Comparison of ENCODE assay signal across 17 cellular contexts in the genomic region with DNA sequence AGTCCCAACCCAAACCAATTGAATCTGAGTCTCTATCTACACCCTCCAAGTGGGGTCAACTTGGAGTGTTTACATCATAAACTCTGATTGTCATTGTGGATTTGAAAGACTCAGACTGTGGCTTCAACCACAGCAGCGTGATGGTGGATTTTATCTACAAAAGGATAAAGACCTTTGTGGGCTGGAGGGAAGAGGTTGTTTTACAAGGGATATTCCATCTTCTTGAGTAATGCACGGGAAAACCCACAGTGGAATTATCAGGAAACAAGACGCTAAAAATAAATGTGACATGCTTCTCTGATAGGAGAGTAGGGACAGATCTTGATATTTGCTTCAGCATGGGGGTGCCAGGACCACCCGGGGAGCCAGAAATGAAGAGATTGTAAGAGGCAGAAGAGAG.
"Had no signal": no experiment of that assay in that cellular context is flagged by ENCODE, and none has a peak within 500 bp of the region (broad histone marks: within the 10 kb centered on the region; RNA-seq: fewer than 3 reads in every experiment).

No MANE protein-coding gene starts in this region.

- DNase-seq: activated CD4-positive, CD25-positive, alpha-beta regulatory T cell treated with anti-CD3 and anti-CD28 coated beads, Interleukin-2, amount 50 U/mL, for 72 hours; activated naive CD4-positive, alpha-beta T cell treated with Interleukin-2 at 50 U/mL for 16 hours; activated naive CD8-positive, alpha-beta T cell treated with anti-CD3 and anti-CD28 coated beads, Interleukin-2, amount 50 U/mL, for 24 hours; central memory CD4-positive, alpha-beta T cell; colonic mucosa; hypothalamus; kidney; left lung; natural killer cell; nucleus accumbens; spleen; T-cell; T1000 had no signal

- H3K4me1 Mint-ChIP-seq: activated T-helper 17 cell treated with anti-CD3 and anti-CD28 coated beads, Interleukin-2, amount 50 U/mL, for 72 hours; natural killer cell; T-cell had no signal

- H3K27ac ChIP-seq: ascending aorta, colonic mucosa, left lung, spleen, thoracic aorta had no signal

- H3K9me3 ChIP-seq: ascending aorta, colonic mucosa, left lung, thoracic aorta had no signal

- H3K4me3 Mint-ChIP-seq: activated naive CD8-positive, alpha-beta T cell treated with anti-CD3 and anti-CD28 coated beads, Interleukin-2, amount 50 U/mL, for 24 hours; activated T-helper 17 cell treated with anti-CD3 and anti-CD28 coated beads, Interleukin-2, amount 50 U/mL, for 72 hours; natural killer cell; T-cell had no signal

- ATAC-seq: activated naive CD8-positive, alpha-beta T cell treated with anti-CD3 and anti-CD28 coated beads, Interleukin-2, amount 50 U/mL, for 24 hours; activated T-helper 17 cell treated with anti-CD3 and anti-CD28 coated beads, Interleukin-2, amount 50 U/mL, for 72 hours; esophagus mucosa; left lung; T-cell had no signal

- H3K4me1 ChIP-seq: ascending aorta, colonic mucosa, left lung, spleen had no signal

- H3K27me3 Mint-ChIP-seq: T-cell had no signal

- H3K36me3 Mint-ChIP-seq: natural killer cell, T-cell had no signal

- H3K27me3 ChIP-seq: ascending aorta, colonic mucosa had no signal

- H3K9me3 Mint-ChIP-seq: activated T-helper 17 cell treated with anti-CD3 and anti-CD28 coated beads, Interleukin-2, amount 50 U/mL, for 72 hours had no signal

- H3K4me3 ChIP-seq: ascending aorta, colonic mucosa, left lung, spleen, thoracic aorta had no signal

- H3K36me3 ChIP-seq: ascending aorta, colonic mucosa, left lung, spleen, thoracic aorta had no signal

- H3K27ac Mint-ChIP-seq: activated naive CD8-positive, alpha-beta T cell treated with anti-CD3 and anti-CD28 coated beads, Interleukin-2, amount 50 U/mL, for 24 hours; activated T-helper 17 cell treated with anti-CD3 and anti-CD28 coated beads, Interleukin-2, amount 50 U/mL, for 72 hours; natural killer cell; T-cell had no signal
